Comparison of ENCODE assay signal across 8 cellular contexts in the genomic region with DNA sequence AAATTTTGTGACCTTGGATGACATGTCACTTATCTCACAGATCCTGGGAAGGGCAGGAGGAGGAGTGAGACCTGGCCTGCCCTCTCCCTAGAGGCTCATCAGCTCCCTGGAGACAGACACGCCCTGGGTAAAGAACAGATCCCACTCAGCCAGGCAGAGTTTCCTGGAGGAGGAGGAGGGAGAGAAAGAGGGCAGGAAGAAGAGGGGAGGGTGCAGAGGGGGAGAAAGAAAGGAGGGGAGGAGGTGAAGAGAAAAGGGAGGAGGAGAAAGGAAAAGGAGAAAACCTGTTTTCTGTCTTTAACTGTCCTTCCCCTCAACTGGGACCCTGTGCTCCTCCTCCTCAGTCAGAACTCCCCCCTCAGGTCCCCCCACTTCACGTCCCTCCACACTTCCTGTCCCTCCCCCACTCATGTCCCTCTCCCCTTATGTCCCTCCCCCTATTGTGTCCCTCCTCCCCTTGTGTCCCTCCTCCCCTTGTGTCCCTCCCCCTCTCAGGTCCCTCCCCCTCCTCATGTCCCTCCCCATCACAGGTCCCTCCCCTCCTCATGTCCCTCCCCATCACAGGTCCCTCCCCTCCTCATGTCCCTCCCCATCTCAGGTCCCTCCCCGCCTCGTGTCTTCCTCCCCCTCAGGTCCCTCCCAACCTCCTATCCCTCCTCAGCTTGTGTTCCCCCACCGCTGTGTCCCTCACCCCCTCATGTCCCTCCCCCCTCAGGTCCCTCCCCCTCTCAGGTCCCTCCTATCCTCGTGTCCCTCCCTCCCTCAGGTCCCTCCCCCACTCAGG. TPM values are rescaled to one million over a fixed set of nuclear protein-coding genes. Genes with fewer than 3 reads are reported as not detected.
DNase-seq lines count a peak whose midpoint lies in the region; ATAC-seq lines count a peak whose summit lies in the region.

No MANE protein-coding gene starts in this region.

- no peak for ATAC-seq in HG02852 (IDR thresholded peaks at IDR 0.05; ENCODE audit: unreplicated experiment)

- DNase-seq in Caki2 (ENCODE audit: low read depth) (peak; percentile 94), KBM-7 (peak; percentile 38), SK-N-DZ (ENCODE audit: low spot score) (peak; percentile 94), hepatic stellate cell (ENCODE audit: low spot score) (peak; percentile 32), GM19240 (ENCODE audit: insufficient read length, low spot score) (no peak), pons (ENCODE audit: low spot score) (no peak)
- no peak for DNase-seq in activated effector memory CD4-positive, alpha-beta T cell treated with Interleukin-2 at 50 U/mL for 16 hours

- in situ Hi-C loops in Caki2 (cut with HindIII; ENCODE audit: low pct_unique_long_range_greater_than_20kb, low sequenced_read_pairs) = no loop called here
- in situ Hi-C loops in KBM-7 (cut with MboI; ENCODE audit: low pct_unique_long_range_greater_than_20kb, low sequenced_read_pairs) = loop anchor here (25.0 kb wide), 2 partner anchors 412 to 837 kb away; a partner anchor contains a TSS

RNA-seq across cellular contexts. Expression of a gene that starts 52.3 kb away (rescaled TPM):
- total RNA-seq in Caki2 (2014; rRNA removed; shearing (Covaris generic); ENCODE audit: low replicate concordance) = 0.49 and 0.84 TPM in 2 replicates
- 0.21 and 0.23 TPM in 2 replicates for polyA plus RNA-seq in SK-N-DZ (2014; cell fraction: cytosol; rRNA removed)
- polyA plus RNA-seq in SK-N-DZ (2014; cell fraction: nucleus; rRNA removed) = 0.04 and 0.23 TPM in 2 replicates

Comparison
In these comparisons a context has a peak if more than half of its experiments do, and no peak if none do; other contexts are left out.
1. DNase-seq: peak in Caki2 (single experiment), KBM-7 (single experiment), SK-N-DZ (single experiment) and hepatic stellate cell (single experiment); none in GM19240 (single experiment), pons (single experiment) and activated effector memory CD4-positive, alpha-beta T cell treated with Interleukin-2 at 50 U/mL for 16 hours (single experiment).